1 cellular context compared by ENCODE assay signal in genomic region chr7:39186671-39187070, GRCh38.
TF ChIP-seq lines count a peak whose summit lies in the region.

No MANE protein-coding gene starts in this region.

TF ChIP-seq in GM23338, 12 proteins besides CTCF, POLR2A, EP300 and RAD21 (continued from another document):
- TF ChIP-seq ZNF462 (CRISPR knock-in tag; IDR thresholded peaks at IDR 0.05) (no peak), CREB1 (CRISPR knock-in tag; IDR thresholded peaks at IDR 0.05; ENCODE audit: low read depth) (no peak), POLR2AphosphoS5 (IDR thresholded peaks at IDR 0.05; ENCODE audit: low read depth) (no peak), ETS1 (IDR thresholded peaks at IDR 0.05) (no peak), JUNB (IDR thresholded peaks at IDR 0.05; ENCODE audit: unreplicated experiment) (no peak), REST (IDR thresholded peaks at IDR 0.05; ENCODE audit: unreplicated experiment) (no peak), EZH2phosphoT487 (IDR thresholded peaks at IDR 0.05; ENCODE audit: unreplicated experiment) (no peak)
